8 cellular contexts compared by ENCODE assay signal in genomic region chr11:44911031-44911814, GRCh38. TPM values are rescaled to one million over a fixed set of nuclear protein-coding genes. Genes with fewer than 3 reads are reported as not detected.
DNase-seq lines count a peak whose midpoint lies in the region; ATAC-seq and TF ChIP-seq lines count a peak whose summit lies in the region.

No MANE protein-coding gene starts in this region.

- no peak overlapping the region for H3K4me3 ChIP-seq in choroid plexus epithelial cell (ENCODE audit: low read depth, low read length)

- TF ChIP-seq CTCF in choroid plexus epithelial cell (conservative IDR thresholded peaks at IDR 0.05; ENCODE audit: low read depth, low read length), result peak; percentile 83

- DNase-seq in EH (ENCODE audit: low read depth) (peak; percentile 78), NCI-H460 (ENCODE audit: extremely low read depth, low read depth) (peak; percentile 60), choroid plexus epithelial cell (ENCODE audit: low read depth) (peak; percentile 88), left kidney (ENCODE audit: low read depth, low spot score) (peak; percentile 94)
- peak; percentile 87 to 93 for DNase-seq in activated CD4-positive, alpha-beta T cell treated with anti-CD3 and anti-CD28 coated beads for 24 hours (ENCODE audit: low read depth in 2 of 2)
- peak; percentile 93 for DNase-seq in stimulated activated CD4-positive, alpha-beta T cell treated with anti-CD3 and anti-CD28 coated beads, Interleukin-2, amount 100 ng/mL, for 48 hours

- ATAC-seq in HG03095 (IDR thresholded peaks at IDR 0.05; ENCODE audit: unreplicated experiment) (peak; percentile 61), GM18517 (IDR thresholded peaks at IDR 0.05; ENCODE audit: unreplicated experiment) (no peak)

RNA-seq across cellular contexts. Expression of gene TP53I11, which starts 39.5 kb away (rescaled TPM):
- 0.20 TPM in 1 of 2 replicates, not detected in the other for total RNA-seq in NCI-H460 (2014; rRNA removed; shearing (Covaris generic))
- 0.94 and 1.1 TPM in 2 replicates for polyA plus RNA-seq in NCI-H460 (2014; cell fraction: nucleus; rRNA removed)
